Comparison of ENCODE assay signal across 8 cellular contexts in the genomic region with DNA sequence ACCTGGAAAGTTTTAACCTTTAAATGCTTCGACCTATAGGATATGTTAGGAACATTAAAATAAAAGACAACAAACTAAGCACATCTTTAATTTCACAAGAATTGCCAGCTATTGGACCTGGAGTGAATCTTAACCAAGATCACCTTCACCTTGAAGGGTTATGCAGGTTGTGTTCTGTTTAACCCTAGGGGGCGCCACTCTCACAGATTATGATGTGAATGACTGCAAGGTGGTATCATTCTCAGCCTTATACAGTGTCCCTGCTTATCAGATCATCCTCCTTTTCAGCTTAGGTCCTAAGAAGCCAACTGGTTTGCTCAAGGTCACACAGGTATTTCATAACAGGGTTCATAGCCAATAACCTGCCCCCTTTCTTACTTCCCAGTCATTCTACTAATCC. TPM values are rescaled to one million over a fixed set of nuclear protein-coding genes. Genes with fewer than 3 reads are reported as not detected.
DNase-seq lines count a peak whose midpoint lies in the region; ATAC-seq and TF ChIP-seq lines count a peak whose summit lies in the region.

No MANE protein-coding gene starts in this region.

- no peak overlapping the region for H3K4me3 ChIP-seq in foreskin fibroblast (ENCODE audit: low read depth in 1 of 2, low read length in 2 of 2)

- peak; percentile 4 for DNase-seq in activated T-cell treated with anti-CD3 and anti-CD28 coated beads for 24 hours (ENCODE audit: low read depth)
- DNase-seq in activated T-cell treated with anti-CD3 and anti-CD28 coated beads, Interleukin-2, amount 50 U/mL, for 1 hour, result no peak
- peak; percentile 37 for DNase-seq in stimulated activated CD8-positive, alpha-beta memory T cell treated with anti-CD3 and anti-CD28 coated beads, Interleukin-4, amount 100 ng/mL, for 48 hours
- no peak for DNase-seq in foreskin fibroblast
- DNase-seq in HCEC 1CT, result no peak

- peak; percentile 42 for ATAC-seq in HG03354 (IDR thresholded peaks at IDR 0.05; ENCODE audit: poor library complexity, severe bottlenecking, unreplicated experiment)
- ATAC-seq in activated T-helper 17 cell treated with anti-CD3 and anti-CD28 coated beads, Interleukin-2, amount 50 U/mL, for 72 hours (replicated peaks), result no peak
- ATAC-seq in HG03108 (IDR thresholded peaks at IDR 0.05; ENCODE audit: unreplicated experiment), result no peak

- H3K27me3 Mint-ChIP-seq in activated T-helper 17 cell treated with anti-CD3 and anti-CD28 coated beads, Interleukin-2, amount 50 U/mL, for 72 hours, result no peaks in the 10 kb centered on the region

- peaks cover 65% of the 10 kb centered on the region for H3K36me3 Mint-ChIP-seq in activated T-helper 17 cell treated with anti-CD3 and anti-CD28 coated beads, Interleukin-2, amount 50 U/mL, for 72 hours (ENCODE audit: low read depth)

- peak overlapping the region; percentile 67 for H3K27ac Mint-ChIP-seq in activated T-helper 17 cell treated with anti-CD3 and anti-CD28 coated beads, Interleukin-2, amount 50 U/mL, for 72 hours

- peak overlapping the region; percentile 43 for H3K4me3 Mint-ChIP-seq in activated T-helper 17 cell treated with anti-CD3 and anti-CD28 coated beads, Interleukin-2, amount 50 U/mL, for 72 hours

- peaks cover 20% of the 10 kb centered on the region for H3K4me1 Mint-ChIP-seq in activated T-helper 17 cell treated with anti-CD3 and anti-CD28 coated beads, Interleukin-2, amount 50 U/mL, for 72 hours

- H3K9me3 Mint-ChIP-seq in activated T-helper 17 cell treated with anti-CD3 and anti-CD28 coated beads, Interleukin-2, amount 50 U/mL, for 72 hours, result no peaks in the 10 kb centered on the region

- TF ChIP-seq CTCF in foreskin fibroblast (IDR thresholded peaks at IDR 0.05; ENCODE audit: low read depth, low read length), result no peak

RNA-seq across cellular contexts. Expression of a gene that starts 23.5 kb away (rescaled TPM):
- total RNA-seq in activated T-helper 17 cell treated with anti-CD3 and anti-CD28 coated beads, Interleukin-2, amount 50 U/mL, for 72 hours, result 10 to 100 TPM; 15.2 to 46.5 TPM

Comparison
In these comparisons a context has a peak if more than half of its experiments do, and no peak if none do; other contexts are left out.
1. DNase-seq: peak in activated T-cell treated with anti-CD3 and anti-CD28 coated beads for 24 hours (single experiment) and stimulated activated CD8-positive, alpha-beta memory T cell treated with anti-CD3 and anti-CD28 coated beads, Interleukin-4, amount 100 ng/mL, for 48 hours (single experiment); none in activated T-cell treated with anti-CD3 and anti-CD28 coated beads, Interleukin-2, amount 50 U/mL, for 1 hour (single experiment), foreskin fibroblast (0 of 2) and HCEC 1CT (single experiment).